Comparison of ENCODE assay signal across 8 cellular contexts in the genomic region with DNA sequence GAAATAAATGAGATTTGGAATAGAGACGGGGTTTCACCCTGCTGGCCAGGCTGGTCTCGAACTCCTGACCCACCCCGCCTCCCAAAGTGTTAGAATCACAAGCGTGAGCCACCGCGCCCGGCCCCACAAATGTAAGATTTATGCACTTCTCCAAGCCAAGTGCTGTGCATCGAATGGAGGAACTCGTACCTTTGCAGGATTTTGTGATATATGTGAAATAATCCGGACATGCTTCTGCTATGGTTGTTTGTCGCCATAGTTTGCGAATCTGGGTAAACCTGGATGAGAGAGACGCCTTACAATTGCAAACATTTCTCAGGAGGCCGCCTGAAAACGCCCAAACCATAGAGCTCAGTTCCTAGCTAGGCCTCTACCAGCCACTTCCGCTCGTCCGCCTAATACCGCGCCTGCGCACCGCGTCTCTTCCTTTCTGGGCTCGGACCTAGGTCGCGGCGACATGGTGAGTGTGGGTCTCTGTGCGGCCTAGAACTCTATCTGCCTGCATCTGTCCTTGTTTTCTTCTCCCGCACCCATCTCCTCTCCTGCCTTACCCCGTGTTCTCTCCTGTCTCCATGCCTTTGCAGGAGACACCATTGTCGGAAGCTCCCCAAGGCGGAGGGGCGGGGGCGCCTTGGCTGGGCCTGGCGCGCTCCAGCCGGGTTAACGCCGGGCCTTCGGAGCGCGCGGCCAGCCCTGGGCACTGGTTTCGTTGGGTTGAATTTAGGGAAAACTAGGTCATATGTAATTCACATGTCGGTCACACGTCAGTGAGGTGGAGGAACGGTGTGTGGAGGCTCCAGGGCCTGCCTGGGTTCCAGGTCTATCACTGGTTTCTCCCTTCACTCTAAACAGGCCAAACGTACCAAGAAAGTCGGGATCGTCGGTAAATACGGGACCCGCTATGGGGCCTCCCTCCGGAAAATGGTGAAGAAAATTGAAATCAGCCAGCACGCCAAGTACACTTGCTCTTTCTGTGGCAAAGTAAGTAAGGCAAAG. TPM values are rescaled to one million over a fixed set of nuclear protein-coding genes. Genes with fewer than 3 reads are reported as not detected.
DNase-seq lines count a peak whose midpoint lies in the region; ATAC-seq, FAIRE-seq and TF ChIP-seq lines count a peak whose summit lies in the region.

TSS of gene RPL37A (plus strand) at position 427 of the 996 bp plus-strand sequence. CDS start at position 458, 31 bp downstream.

- peaks cover 45 to 47% of the 10 kb centered on the region in 2 donors for H3K4me1 Mint-ChIP-seq in natural killer cell treated with Interleukin-12 subunit alpha and Interleukin-12 subunit beta and Interleukin-15 and Interleukin-18, amount 100 ng/mL, for 72 hours (ENCODE audit: low read depth in 2 of 2)

- TF ChIP-seq CTCF in Loucy (conservative IDR thresholded peaks at IDR 0.05; ENCODE audit: low read length): no peak
- no peak for TF ChIP-seq CTCF in fibroblast of pulmonary artery (IDR thresholded peaks at IDR 0.05; ENCODE audit: low read length, missing control alignments)

- peak; percentile 65 for FAIRE-seq in H54 (lab: Jason Lieb, UNC)

- H3K4me3 ChIP-seq in Loucy (ENCODE audit: low read length, poor library complexity, severe bottlenecking) (peak within 1 kb of the TSS; percentile 90), fibroblast of pulmonary artery (replicated peaks; ENCODE audit: low read depth, low read length) (peak within 1 kb of the TSS; percentile 91)

- no peaks in the 10 kb centered on the region for H3K27me3 Mint-ChIP-seq in natural killer cell treated with Interleukin-12 subunit alpha and Interleukin-12 subunit beta and Interleukin-15 and Interleukin-18, amount 100 ng/mL, for 72 hours

- H4K20me1 ChIP-seq in Loucy (ENCODE audit: insufficient read depth, low read length, poor library complexity, severe bottlenecking): peaks cover 50% of the 10 kb centered on the region

- H3K9me3 ChIP-seq in Loucy (ENCODE audit: insufficient read depth, low read depth, low read length): no peaks in the 10 kb centered on the region

- no peaks in the 10 kb centered on the region; the same call in 1 of the 2 replicates for H3F3A ChIP-seq in Loucy (ENCODE audit: low read depth)

- H3K4me1 ChIP-seq in Loucy (ENCODE audit: insufficient read depth, low read length, poor library complexity, severe bottlenecking): peaks cover 71% of the 10 kb centered on the region

- H3K4me2 ChIP-seq in Loucy (ENCODE audit: low read depth, low read length, poor library complexity, severe bottlenecking): peak within 1 kb of the TSS; percentile 97

- H3K4me3 Mint-ChIP-seq in natural killer cell treated with Interleukin-12 subunit alpha and Interleukin-12 subunit beta and Interleukin-15 and Interleukin-18, amount 100 ng/mL, for 72 hours: peak within 1 kb of the TSS; percentile 91

- H3K9me2 ChIP-seq in Loucy (replicated peaks; ENCODE audit: low read depth, low read length): no peaks in the 10 kb centered on the region

- peak within 1 kb of the TSS; percentile 75 for H2AFZ ChIP-seq in Loucy (ENCODE audit: low read length)

- H3K9me3 Mint-ChIP-seq in natural killer cell treated with Interleukin-12 subunit alpha and Interleukin-12 subunit beta and Interleukin-15 and Interleukin-18, amount 100 ng/mL, for 72 hours: no peaks in the 10 kb centered on the region

- peaks cover 40% of the 10 kb centered on the region for H3K36me3 Mint-ChIP-seq in natural killer cell treated with Interleukin-12 subunit alpha and Interleukin-12 subunit beta and Interleukin-15 and Interleukin-18, amount 100 ng/mL, for 72 hours

- DNase-seq in EL: peak; percentile 95
- peak; percentile 68 for DNase-seq in H54 (ENCODE audit: insufficient read length, low spot score)
- peak; percentile 82 for DNase-seq in activated T-helper 9 cell treated with anti-CD3 and anti-CD28 coated beads, Interleukin-2, amount 50 U/mL, for 16 hours (ENCODE audit: low read depth)
- peak; percentile 98 for DNase-seq in fibroblast of pulmonary artery (ENCODE audit: low read depth)
- DNase-seq in natural killer cell treated with Interleukin-12 subunit alpha and Interleukin-12 subunit beta and Interleukin-15 and Interleukin-18, amount 100 ng/mL, for 72 hours (ENCODE audit: low spot score): peak; percentile 93
- DNase-seq in stimulated activated naive CD8-positive, alpha-beta T cell treated with anti-CD3 and anti-CD28 coated beads, Interleukin-15, Interleukin-2, amounts not matched to agents 100 U/mL and 50 U/mL, for 24 hours: peak; percentile 89

- peaks cover 65% of the 10 kb centered on the region for H3K79me2 ChIP-seq in Loucy (ENCODE audit: insufficient read depth, low read length)

- peak; percentile 98 to 99 for ATAC-seq in natural killer cell treated with Interleukin-12 subunit alpha and Interleukin-12 subunit beta and Interleukin-15 and Interleukin-18, amount 100 ng/mL, for 72 hours
- ATAC-seq in stimulated activated naive CD8-positive, alpha-beta T cell treated with anti-CD3 and anti-CD28 coated beads, Interleukin-15, Interleukin-2, amounts not matched to agents 100 U/mL and 50 U/mL, for 24 hours: peak; percentile 99

- H3K27ac Mint-ChIP-seq in natural killer cell treated with Interleukin-12 subunit alpha and Interleukin-12 subunit beta and Interleukin-15 and Interleukin-18, amount 100 ng/mL, for 72 hours: peak within 1 kb of the TSS; percentile 94 to 98

- H3K27me3 ChIP-seq in Loucy (ENCODE audit: insufficient read depth, low read length, poor library complexity, severe bottlenecking): peaks cover 12% of the 10 kb centered on the region

- H3K36me3 ChIP-seq in Loucy (ENCODE audit: insufficient read depth, low read length): peaks cover 47% of the 10 kb centered on the region

- peak; percentile 96 for TF ChIP-seq POLR2A in H54 (IDR thresholded peaks at IDR 0.05; ENCODE audit: low read depth, low read length)
- TF ChIP-seq POLR2A in Raji (IDR thresholded peaks at IDR 0.05; ENCODE audit: insufficient read depth, low read depth, low read length): peak; percentile 100

- H3K9ac ChIP-seq in Loucy (ENCODE audit: low read depth, low read length, poor library complexity, severe bottlenecking): peak within 1 kb of the TSS; percentile 99

RNA-seq across cellular contexts. Expression of gene RPL37A, which starts in this region (rescaled TPM):
- total RNA-seq in natural killer cell treated with Interleukin-12 subunit alpha and Interleukin-12 subunit beta and Interleukin-15 and Interleukin-18, amount 100 ng/mL, for 72 hours: 1,000 to 10,000 TPM; 1,675 to 1,724 TPM

Comparison
In these comparisons a context has a peak if more than half of its experiments do, and no peak if none do; other contexts are left out.
1. Peak in every context shown above with its lines: DNase-seq, ATAC-seq and H3K4me3 ChIP-seq.